In genomic region chr20:50450961-50451752, GRCh38 we compare ENCODE assay signal across 1 cellular context.
TF ChIP-seq lines count a peak whose summit lies in the region.

No MANE protein-coding gene starts in this region.

TF ChIP-seq in GM12878, 131 proteins besides CTCF, POLR2A, EP300 and RAD21 (continued from another document and continues in another):
- TF ChIP-seq NKRF (conservative IDR thresholded peaks at IDR 0.05): no peak
- 0 out of 2 replicates have a peak, but pooled peaks have one; percentile 41 for TF ChIP-seq CREM (IDR thresholded peaks at IDR 0.05; ENCODE audit: low read depth)
- no peak for TF ChIP-seq CBX3 (IDR thresholded peaks at IDR 0.05; ENCODE audit: borderline replicate concordance, low read depth)
- TF ChIP-seq ZBTB4 (CRISPR knock-in tag; IDR thresholded peaks at IDR 0.05): no peak
- no peak for TF ChIP-seq ZBED1 (IDR thresholded peaks at IDR 0.05; ENCODE audit: borderline replicate concordance)
- TF ChIP-seq TCF12 (IDR thresholded peaks at IDR 0.05; ENCODE audit: low read depth, low read length): peak; percentile 100
- 0 out of 2 replicates have a peak, but pooled peaks have one; percentile 49 for TF ChIP-seq POLR2AphosphoS5 (IDR thresholded peaks at IDR 0.05; ENCODE audit: low read length)
- no peak for TF ChIP-seq SUZ12 (IDR thresholded peaks at IDR 0.05; ENCODE audit: unreplicated experiment)
- TF ChIP-seq, protein P1, sequence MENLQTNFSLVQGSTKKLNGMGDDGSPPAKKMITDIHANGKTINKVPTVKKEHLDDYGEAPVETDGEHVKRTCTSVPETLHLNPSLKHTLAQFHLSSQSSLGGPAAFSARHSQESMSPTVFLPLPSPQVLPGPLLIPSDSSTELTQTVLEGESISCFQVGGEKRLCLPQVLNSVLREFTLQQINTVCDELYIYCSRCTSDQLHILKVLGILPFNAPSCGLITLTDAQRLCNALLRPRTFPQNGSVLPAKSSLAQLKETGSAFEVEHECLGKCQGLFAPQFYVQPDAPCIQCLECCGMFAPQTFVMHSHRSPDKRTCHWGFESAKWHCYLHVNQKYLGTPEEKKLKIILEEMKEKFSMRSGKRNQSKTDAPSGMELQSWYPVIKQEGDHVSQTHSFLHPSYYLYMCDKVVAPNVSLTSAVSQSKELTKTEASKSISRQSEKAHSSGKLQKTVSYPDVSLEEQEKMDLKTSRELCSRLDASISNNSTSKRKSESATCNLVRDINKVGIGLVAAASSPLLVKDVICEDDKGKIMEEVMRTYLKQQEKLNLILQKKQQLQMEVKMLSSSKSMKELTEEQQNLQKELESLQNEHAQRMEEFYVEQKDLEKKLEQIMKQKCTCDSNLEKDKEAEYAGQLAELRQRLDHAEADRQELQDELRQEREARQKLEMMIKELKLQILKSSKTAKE (IDR thresholded peaks at IDR 0.05; ENCODE audit: low read depth, poor library complexity, severe bottlenecking): peak; percentile 87
- no peak for TF ChIP-seq HDAC2 (IDR thresholded peaks at IDR 0.05)
- TF ChIP-seq ATF7 (IDR thresholded peaks at IDR 0.05; ENCODE audit: low read depth): peak; percentile 57
- TF ChIP-seq BHLHE40 (IDR thresholded peaks at IDR 0.05; ENCODE audit: borderline replicate concordance in 1 of 2, low read depth in 2 of 2, low read length in 1 of 2): peak; percentile 53 to 73; a peak in 3 of 4 replicates
- no peak for TF ChIP-seq EGR1 (IDR thresholded peaks at IDR 0.05; ENCODE audit: borderline replicate concordance in 1 of 2, low read depth in 2 of 2, low read length in 2 of 2)
- no peak for TF ChIP-seq SUPT20H (IDR thresholded peaks at IDR 0.05; ENCODE audit: borderline replicate concordance, control insufficient read depth, low read depth, low read length)
- no peak for TF ChIP-seq SRF (IDR thresholded peaks at IDR 0.05; ENCODE audit: low read depth in 2 of 2, low read length in 2 of 2)
- no peak for TF ChIP-seq SIX5 (IDR thresholded peaks at IDR 0.05; ENCODE audit: low read depth, low read length, severe bottlenecking)
- 0 out of 2 replicates have a peak, but pooled peaks have one; percentile 42 for TF ChIP-seq NR2F1 (conservative IDR thresholded peaks at IDR 0.05)
- TF ChIP-seq PBX3 (IDR thresholded peaks at IDR 0.05; ENCODE audit: insufficient replicate concordance, low read depth, low read length): no peak
- TF ChIP-seq RCOR1 (conservative IDR thresholded peaks at IDR 0.05; ENCODE audit: low read depth, low read length): 0 out of 2 replicates have a peak, but pooled peaks have one; percentile 10
- peak; percentile 42; the same call in 1 of the 2 replicates for TF ChIP-seq ZNF24 (IDR thresholded peaks at IDR 0.05)
- peak; percentile 47 for TF ChIP-seq FOXM1 (IDR thresholded peaks at IDR 0.05; ENCODE audit: low read depth, low read length)
- TF ChIP-seq TARDBP (IDR thresholded peaks at IDR 0.05; ENCODE audit: borderline replicate concordance): no peak
- TF ChIP-seq BMI1 (IDR thresholded peaks at IDR 0.05; ENCODE audit: borderline replicate concordance): no peak
- peak; percentile 57 to 93; a peak in 3 of 4 replicates for TF ChIP-seq CEBPB (IDR thresholded peaks at IDR 0.05; ENCODE audit: borderline replicate concordance in 1 of 2, low read depth in 2 of 2, low read length in 2 of 2)
- TF ChIP-seq, protein P2, sequence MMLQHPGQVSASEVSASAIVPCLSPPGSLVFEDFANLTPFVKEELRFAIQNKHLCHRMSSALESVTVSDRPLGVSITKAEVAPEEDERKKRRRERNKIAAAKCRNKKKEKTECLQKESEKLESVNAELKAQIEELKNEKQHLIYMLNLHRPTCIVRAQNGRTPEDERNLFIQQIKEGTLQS (IDR thresholded peaks at IDR 0.05; ENCODE audit: borderline replicate concordance, extremely low read depth, low read depth, low read length): no peak
- TF ChIP-seq YY1 (IDR thresholded peaks at IDR 0.05; ENCODE audit: low read depth, low read length): peak; percentile 68; the same call in 1 of the 2 replicates
- no peak for TF ChIP-seq BCL3 (IDR thresholded peaks at IDR 0.05; ENCODE audit: borderline replicate concordance, insufficient read depth, low read depth, low read length, poor library complexity, severe bottlenecking)
- no peak for TF ChIP-seq KLF5 (IDR thresholded peaks at IDR 0.05; ENCODE audit: partially characterized antibody)
- TF ChIP-seq POU2F2 (IDR thresholded peaks at IDR 0.05; ENCODE audit: borderline replicate concordance, low read depth, low read length): peak; percentile 85; the same call in 1 of the 3 replicates
- TF ChIP-seq GABPA (IDR thresholded peaks at IDR 0.05; ENCODE audit: low read depth): 0 out of 2 replicates have a peak, but pooled peaks have one; percentile 21
- TF ChIP-seq SMARCA5 (IDR thresholded peaks at IDR 0.05): no peak
- TF ChIP-seq MXI1 (IDR thresholded peaks at IDR 0.05; ENCODE audit: low read depth, low read length): no peak
- no peak for TF ChIP-seq BRCA1 (IDR thresholded peaks at IDR 0.05; ENCODE audit: low read depth, low read length)
- TF ChIP-seq SMC3 (IDR thresholded peaks at IDR 0.05; ENCODE audit: borderline replicate concordance, low read length): no peak
- TF ChIP-seq RFX5 (IDR thresholded peaks at IDR 0.05; ENCODE audit: low read depth, low read length): no peak
- TF ChIP-seq ETV6 (conservative IDR thresholded peaks at IDR 0.05 in 1 of 2, IDR thresholded peaks at IDR 0.05 in 1 of 2; ENCODE audit: borderline replicate concordance in 1 of 2, low read depth in 1 of 2): no peak; a peak in 1 of 4 replicates
- peak; percentile 99 for TF ChIP-seq TCF3 (IDR thresholded peaks at IDR 0.05; ENCODE audit: borderline replicate concordance, insufficient read depth, low read depth, low read length)
- no peak for TF ChIP-seq ZNF207 (IDR thresholded peaks at IDR 0.05; ENCODE audit: borderline replicate concordance)
- peak; percentile 44 for TF ChIP-seq SP1 (IDR thresholded peaks at IDR 0.05; ENCODE audit: low read depth, low read length)
- TF ChIP-seq STAT1 (conservative IDR thresholded peaks at IDR 0.05): no peak
- no peak for TF ChIP-seq RELA (IDR thresholded peaks at IDR 0.05; ENCODE audit: borderline replicate concordance, partially characterized antibody)
- no peak for TF ChIP-seq TAF1 (IDR thresholded peaks at IDR 0.05; ENCODE audit: borderline replicate concordance, low read depth, low read length)
- TF ChIP-seq, protein P3, sequence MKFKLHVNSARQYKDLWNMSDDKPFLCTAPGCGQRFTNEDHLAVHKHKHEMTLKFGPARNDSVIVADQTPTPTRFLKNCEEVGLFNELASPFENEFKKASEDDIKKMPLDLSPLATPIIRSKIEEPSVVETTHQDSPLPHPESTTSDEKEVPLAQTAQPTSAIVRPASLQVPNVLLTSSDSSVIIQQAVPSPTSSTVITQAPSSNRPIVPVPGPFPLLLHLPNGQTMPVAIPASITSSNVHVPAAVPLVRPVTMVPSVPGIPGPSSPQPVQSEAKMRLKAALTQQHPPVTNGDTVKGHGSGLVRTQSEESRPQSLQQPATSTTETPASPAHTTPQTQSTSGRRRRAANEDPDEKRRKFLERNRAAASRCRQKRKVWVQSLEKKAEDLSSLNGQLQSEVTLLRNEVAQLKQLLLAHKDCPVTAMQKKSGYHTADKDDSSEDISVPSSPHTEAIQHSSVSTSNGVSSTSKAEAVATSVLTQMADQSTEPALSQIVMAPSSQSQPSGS (IDR thresholded peaks at IDR 0.05; ENCODE audit: low read length): peak; percentile 56
- TF ChIP-seq, protein P4, sequence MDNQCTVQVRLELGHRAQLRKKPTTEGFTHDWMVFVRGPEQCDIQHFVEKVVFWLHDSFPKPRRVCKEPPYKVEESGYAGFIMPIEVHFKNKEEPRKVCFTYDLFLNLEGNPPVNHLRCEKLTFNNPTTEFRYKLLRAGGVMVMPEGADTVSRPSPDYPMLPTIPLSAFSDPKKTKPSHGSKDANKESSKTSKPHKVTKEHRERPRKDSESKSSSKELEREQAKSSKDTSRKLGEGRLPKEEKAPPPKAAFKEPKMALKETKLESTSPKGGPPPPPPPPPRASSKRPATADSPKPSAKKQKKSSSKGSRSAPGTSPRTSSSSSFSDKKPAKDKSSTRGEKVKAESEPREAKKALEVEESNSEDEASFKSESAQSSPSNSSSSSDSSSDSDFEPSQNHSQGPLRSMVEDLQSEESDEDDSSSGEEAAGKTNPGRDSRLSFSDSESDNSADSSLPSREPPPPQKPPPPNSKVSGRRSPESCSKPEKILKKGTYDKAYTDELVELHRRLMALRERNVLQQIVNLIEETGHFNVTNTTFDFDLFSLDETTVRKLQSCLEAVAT (IDR thresholded peaks at IDR 0.05): no peak
- TF ChIP-seq NR2C2 (IDR thresholded peaks at IDR 0.05; ENCODE audit: borderline replicate concordance, control insufficient read depth, insufficient read length, low read depth): no peak
- TF ChIP-seq SMAD1 (IDR thresholded peaks at IDR 0.05; ENCODE audit: low read depth, partially characterized antibody): no peak
- peak; percentile 46 for TF ChIP-seq DPF2 (IDR thresholded peaks at IDR 0.05)
- TF ChIP-seq IKZF2 (IDR thresholded peaks at IDR 0.05): peak; percentile 31 to 32; a peak in 2 of 4 replicates
- TF ChIP-seq HDAC6 (IDR thresholded peaks at IDR 0.05; ENCODE audit: unreplicated experiment): no peak
- TF ChIP-seq, protein P5, sequence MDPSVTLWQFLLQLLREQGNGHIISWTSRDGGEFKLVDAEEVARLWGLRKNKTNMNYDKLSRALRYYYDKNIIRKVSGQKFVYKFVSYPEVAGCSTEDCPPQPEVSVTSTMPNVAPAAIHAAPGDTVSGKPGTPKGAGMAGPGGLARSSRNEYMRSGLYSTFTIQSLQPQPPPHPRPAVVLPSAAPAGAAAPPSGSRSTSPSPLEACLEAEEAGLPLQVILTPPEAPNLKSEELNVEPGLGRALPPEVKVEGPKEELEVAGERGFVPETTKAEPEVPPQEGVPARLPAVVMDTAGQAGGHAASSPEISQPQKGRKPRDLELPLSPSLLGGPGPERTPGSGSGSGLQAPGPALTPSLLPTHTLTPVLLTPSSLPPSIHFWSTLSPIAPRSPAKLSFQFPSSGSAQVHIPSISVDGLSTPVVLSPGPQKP (IDR thresholded peaks at IDR 0.05; ENCODE audit: low read depth, low read length): no peak
- TF ChIP-seq SREBF1 (IDR thresholded peaks at IDR 0.05; ENCODE audit: low read length): no peak
- TF ChIP-seq RUNX3 (IDR thresholded peaks at IDR 0.05; ENCODE audit: low read length): peak; percentile 85
- TF ChIP-seq MTA2 (IDR thresholded peaks at IDR 0.05; ENCODE audit: low read depth): peak; percentile 84
